ENCODE assay signal across 1 cellular context in the genomic region with DNA sequence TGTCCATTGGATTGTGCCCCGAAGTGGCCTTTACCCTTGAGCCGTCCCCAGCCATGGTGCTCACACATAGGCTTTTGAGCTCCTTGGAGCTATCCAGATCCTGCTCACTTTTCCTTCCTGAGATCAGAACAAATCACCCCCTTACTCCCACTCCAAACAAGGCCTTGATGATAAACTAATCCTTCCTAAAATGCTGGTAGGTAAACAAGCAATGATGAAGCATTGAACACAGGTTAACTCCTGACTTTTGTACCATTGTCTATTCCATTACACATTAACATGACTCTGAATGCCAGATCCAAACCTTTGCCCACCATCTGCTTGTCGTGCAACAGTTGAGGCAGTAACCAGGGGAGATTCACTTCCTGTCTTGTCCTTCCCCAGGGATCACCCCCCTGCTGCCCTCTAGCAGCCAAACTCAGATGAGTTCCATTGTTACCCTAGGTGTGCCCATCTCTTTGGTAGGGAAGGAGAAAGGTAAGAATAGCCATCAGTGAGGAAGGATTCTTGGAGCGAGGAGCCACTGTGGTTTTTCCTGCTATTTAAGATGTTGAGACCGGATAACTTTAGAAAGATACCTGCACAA.
TF ChIP-seq lines count a peak whose summit lies in the region.

No MANE protein-coding gene starts in this region.

TF ChIP-seq in WTC11, 78 proteins besides CTCF, POLR2A, EP300 and RAD21 (continued from another document):
- TF ChIP-seq, protein P1, sequence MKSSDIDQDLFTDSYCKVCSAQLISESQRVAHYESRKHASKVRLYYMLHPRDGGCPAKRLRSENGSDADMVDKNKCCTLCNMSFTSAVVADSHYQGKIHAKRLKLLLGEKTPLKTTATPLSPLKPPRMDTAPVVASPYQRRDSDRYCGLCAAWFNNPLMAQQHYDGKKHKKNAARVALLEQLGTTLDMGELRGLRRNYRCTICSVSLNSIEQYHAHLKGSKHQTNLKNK (CRISPR knock-in tag; IDR thresholded peaks at IDR 0.05): no peak
- TF ChIP-seq, protein P2, sequence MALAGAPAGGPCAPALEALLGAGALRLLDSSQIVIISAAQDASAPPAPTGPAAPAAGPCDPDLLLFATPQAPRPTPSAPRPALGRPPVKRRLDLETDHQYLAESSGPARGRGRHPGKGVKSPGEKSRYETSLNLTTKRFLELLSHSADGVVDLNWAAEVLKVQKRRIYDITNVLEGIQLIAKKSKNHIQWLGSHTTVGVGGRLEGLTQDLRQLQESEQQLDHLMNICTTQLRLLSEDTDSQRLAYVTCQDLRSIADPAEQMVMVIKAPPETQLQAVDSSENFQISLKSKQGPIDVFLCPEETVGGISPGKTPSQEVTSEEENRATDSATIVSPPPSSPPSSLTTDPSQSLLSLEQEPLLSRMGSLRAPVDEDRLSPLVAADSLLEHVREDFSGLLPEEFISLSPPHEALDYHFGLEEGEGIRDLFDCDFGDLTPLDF (CRISPR knock-in tag; IDR thresholded peaks at IDR 0.05): no peak
- TF ChIP-seq, protein P3, sequence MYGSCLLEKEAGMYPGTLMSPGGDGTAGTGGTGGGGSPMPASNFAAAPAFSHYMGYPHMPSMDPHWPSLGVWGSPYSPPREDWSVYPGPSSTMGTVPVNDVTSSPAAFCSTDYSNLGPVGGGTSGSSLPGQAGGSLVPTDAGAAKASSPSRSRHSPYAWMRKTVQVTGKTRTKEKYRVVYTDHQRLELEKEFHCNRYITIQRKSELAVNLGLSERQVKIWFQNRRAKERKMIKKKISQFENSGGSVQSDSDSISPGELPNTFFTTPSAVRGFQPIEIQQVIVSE (CRISPR knock-in tag; IDR thresholded peaks at IDR 0.05; ENCODE audit: borderline replicate concordance): no peak
- TF ChIP-seq SMAD4 (CRISPR knock-in tag; IDR thresholded peaks at IDR 0.05) (no peak), MYBL2 (CRISPR knock-in tag; IDR thresholded peaks at IDR 0.05) (no peak), JAZF1 (CRISPR knock-in tag; IDR thresholded peaks at IDR 0.05) (no peak)
